Comparison of ENCODE assay signal across 1 cellular context in genomic region chr9:100105861-100106260, GRCh38.
TF ChIP-seq lines count a peak whose summit lies in the region.

No MANE protein-coding gene starts in this region.

TF ChIP-seq in SK-N-SH, 30 proteins besides CTCF, POLR2A, EP300 and RAD21 (continued from another document):
- TF ChIP-seq USF1 (IDR thresholded peaks at IDR 0.05; ENCODE audit: borderline replicate concordance, low read depth): no peak
- no peak for TF ChIP-seq TEAD4 (IDR thresholded peaks at IDR 0.05; ENCODE audit: borderline replicate concordance, insufficient read depth)
- no peak for TF ChIP-seq ELF1 (IDR thresholded peaks at IDR 0.05)
- TF ChIP-seq GATA2 (CRISPR knock-in tag; IDR thresholded peaks at IDR 0.05): no peak
- no peak for TF ChIP-seq FOXJ3 (CRISPR knock-in tag; IDR thresholded peaks at IDR 0.05)
- no peak for TF ChIP-seq NRF1 (IDR thresholded peaks at IDR 0.05; ENCODE audit: low read depth, low read length)
- no peak for TF ChIP-seq NFIC (IDR thresholded peaks at IDR 0.05; ENCODE audit: borderline replicate concordance)
- TF ChIP-seq TAF1 (IDR thresholded peaks at IDR 0.05; ENCODE audit: borderline replicate concordance, low read depth, low read length): no peak
